In genomic region chr21:41888749-41889376, GRCh38 we compare ENCODE assay signal across 15 cellular contexts.
"Had no signal": no experiment of that assay in that cellular context is flagged by ENCODE, and none has a peak within 500 bp of the region (broad histone marks: within the 10 kb centered on the region; RNA-seq: fewer than 3 reads in every experiment).

No MANE protein-coding gene starts in this region.

- H3K4me1 ChIP-seq: foreskin keratinocyte, upper lobe of right lung had no signal

- DNase-seq: activated CD4-positive, alpha-beta T cell treated with anti-CD3 and anti-CD28 coated beads for 4 hours; activated CD8-positive, alpha-beta memory T cell treated with anti-CD3 and anti-CD28 coated beads, Interleukin-2, amount 50 U/mL, for 48 hours; activated CD8-positive, alpha-beta T cell treated with anti-CD3 and anti-CD28 coated beads for 36 hours; activated naive CD4-positive, alpha-beta T cell treated with Interleukin-2 at 50 U/mL for 16 hours; activated naive CD8-positive, alpha-beta T cell treated with anti-CD3 and anti-CD28 coated beads, Interleukin-2, amount 50 U/mL, for 24 hours; esophagus squamous epithelium; foreskin keratinocyte; head of caudate nucleus; kidney; ovary; stimulated activated CD4-positive, alpha-beta T cell treated with anti-CD3 and anti-CD28 coated beads, Interleukin-2, amount 100 ng/mL, for 24 hours; stimulated activated naive B cell treated with anti-CD40 and anti-IgM and Interleukin-4, amounts not matched to agents 10 μg/mL and 1 μg/mL and 100 μg/mL, for 72 hours; upper lobe of right lung had no signal

- H3K4me3 ChIP-seq: esophagus squamous epithelium, ovary, smooth muscle cell, upper lobe of right lung had no signal

- H3K9me3 ChIP-seq: esophagus squamous epithelium, ovary, upper lobe of right lung had no signal

- ATAC-seq: activated CD8-positive, alpha-beta T cell treated with anti-CD3 and anti-CD28 coated beads for 36 hours; activated naive CD8-positive, alpha-beta T cell treated with anti-CD3 and anti-CD28 coated beads, Interleukin-2, amount 50 U/mL, for 24 hours; foreskin keratinocyte; SK-N-SH treated with all-trans-retinoic acid at 6 μM for 48 hours; stimulated activated naive B cell treated with anti-CD40 and anti-IgM and Interleukin-4, amounts not matched to agents 10 μg/mL and 1 μg/mL and 100 μg/mL, for 72 hours; upper lobe of right lung had no signal

- H3K27me3 ChIP-seq: esophagus squamous epithelium, foreskin keratinocyte, ovary, upper lobe of right lung had no signal

- H3K27ac ChIP-seq: esophagus squamous epithelium, foreskin keratinocyte, ovary, upper lobe of right lung had no signal

- H3K36me3 ChIP-seq: ovary had no signal
